Comparison of ENCODE assay signal across 1 cellular context in the genomic region with DNA sequence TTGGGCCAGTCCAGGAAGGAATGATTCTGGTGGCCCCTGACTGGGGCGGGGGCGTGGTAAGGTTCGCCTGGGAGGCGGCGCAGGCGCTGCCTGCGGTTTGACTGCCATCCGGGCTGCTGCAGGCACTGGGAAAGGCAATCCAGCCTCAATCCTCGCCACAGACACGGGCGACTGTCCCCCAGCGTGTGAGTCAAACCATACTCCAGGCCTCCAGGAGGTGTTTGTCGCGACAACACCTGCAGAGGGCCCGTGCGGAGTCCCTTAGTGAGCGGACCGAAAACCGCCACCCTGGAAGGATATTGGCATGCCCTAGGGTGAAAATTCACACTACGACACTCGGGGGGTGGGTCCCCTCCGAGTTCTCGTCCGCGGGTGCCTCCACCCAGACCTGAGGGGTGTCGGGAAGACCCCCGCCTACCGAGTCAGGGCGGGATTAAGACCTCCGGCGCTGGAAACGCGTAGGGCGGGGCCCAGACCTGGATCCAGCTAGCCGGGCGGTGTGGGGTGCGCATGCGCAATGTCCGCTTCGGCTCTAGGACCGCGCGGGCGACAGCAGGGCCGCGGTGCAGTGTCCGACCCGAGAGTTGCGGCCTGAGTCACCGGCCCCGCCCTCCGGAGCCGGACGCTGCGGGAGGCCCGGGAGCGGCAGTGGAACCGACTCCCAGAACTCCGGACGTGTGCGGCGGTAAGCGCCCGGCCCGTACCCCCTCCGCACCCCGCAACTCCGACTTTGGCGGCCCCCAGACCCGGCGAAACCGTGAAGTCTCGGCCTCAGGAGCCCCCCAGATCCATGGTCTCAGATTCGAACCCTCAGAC.
TF ChIP-seq lines count a peak whose summit lies in the region.

Gene CAPNS1 (plus strand): TSS at position 594 of the 816 bp plus-strand sequence. CDS start 946 bp downstream, outside the sequence.

TF ChIP-seq in liver, 16 proteins besides CTCF, POLR2A, EP300 and RAD21 (continued from another document):
- TF ChIP-seq REST (IDR thresholded peaks at IDR 0.05) (peak; percentile 59), EGR1 (IDR thresholded peaks at IDR 0.05; ENCODE audit: low read depth in 2 of 2) (no peak), JUND (IDR thresholded peaks at IDR 0.05) (peak; percentile 71 to 93), FOXA2 (IDR thresholded peaks at IDR 0.05) (no peak), HNF4G (IDR thresholded peaks at IDR 0.05) (no peak), SP1 (IDR thresholded peaks at IDR 0.05) (peak; percentile 58)
- TF ChIP-seq, protein P1, sequence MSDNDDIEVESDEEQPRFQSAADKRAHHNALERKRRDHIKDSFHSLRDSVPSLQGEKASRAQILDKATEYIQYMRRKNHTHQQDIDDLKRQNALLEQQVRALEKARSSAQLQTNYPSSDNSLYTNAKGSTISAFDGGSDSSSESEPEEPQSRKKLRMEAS (IDR thresholded peaks at IDR 0.05) = no peak
